ENCODE assay signal across 8 cellular contexts in the genomic region with DNA sequence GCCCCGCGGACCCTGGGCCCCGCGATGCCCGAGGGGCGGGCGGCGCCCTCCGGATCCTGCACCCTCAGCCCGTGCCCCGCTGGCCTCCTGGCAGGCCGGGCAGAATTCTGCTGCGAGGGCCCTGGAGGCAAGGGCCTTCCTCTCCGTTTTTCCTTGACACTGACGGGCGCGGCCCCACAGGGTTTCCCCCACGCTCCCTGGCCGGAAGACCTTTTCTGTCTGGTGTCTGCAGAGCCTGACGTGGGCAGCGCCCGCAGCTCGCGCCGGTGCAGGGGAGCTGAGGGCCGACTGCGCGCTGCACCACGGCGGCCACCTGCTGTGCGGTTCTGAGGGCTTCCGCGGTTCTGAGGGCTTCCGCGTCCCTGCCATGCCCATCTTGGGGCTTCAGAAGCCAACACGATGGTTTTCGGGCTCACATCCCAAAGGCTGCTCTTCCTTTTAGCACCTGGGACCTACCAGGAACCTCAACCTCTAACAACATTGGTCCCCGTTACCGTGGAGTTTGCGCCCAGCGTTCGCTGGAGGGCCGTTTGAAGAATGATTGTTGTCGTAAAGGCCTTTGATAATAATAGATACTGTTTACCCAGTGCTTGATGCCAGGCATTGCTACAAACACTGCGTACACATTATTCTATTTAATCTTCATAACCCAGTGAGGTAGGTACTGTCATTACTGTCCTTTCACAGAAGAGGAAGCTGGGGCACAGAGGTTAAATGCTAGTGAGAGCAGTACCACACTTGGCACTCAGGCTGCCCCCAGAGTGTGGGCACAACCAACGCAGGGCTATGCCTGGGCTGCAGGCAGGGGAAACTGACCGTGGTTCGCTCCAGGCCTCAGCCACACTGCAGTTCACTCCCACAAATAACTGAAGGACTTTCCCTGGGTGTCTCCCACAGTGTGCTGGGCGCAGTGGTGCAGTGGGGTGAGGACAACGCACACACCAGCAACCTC. TPM values are rescaled to one million over a fixed set of nuclear protein-coding genes. Genes with fewer than 3 reads are reported as not detected.
DNase-seq lines count a peak whose midpoint lies in the region; ATAC-seq, FAIRE-seq and TF ChIP-seq lines count a peak whose summit lies in the region.

No MANE protein-coding gene starts in this region.

- no peak for TF ChIP-seq CTCF in A549 (IDR thresholded peaks at IDR 0.05)

- H3K27me3 ChIP-seq in SJCRH30, result no peaks in the 10 kb centered on the region

- H3K36me3 ChIP-seq in SJCRH30, result no peaks in the 10 kb centered on the region

- H3K4me3 ChIP-seq in A549 (peak overlapping the region; percentile 56), SJCRH30 (peak overlapping the region; percentile 58)

- no peak for TF ChIP-seq RAD21 in A549 (conservative IDR thresholded peaks at IDR 0.05 in 1 of 2, IDR thresholded peaks at IDR 0.05 in 1 of 2)

- CTCF ChIA-PET in A549 (lab: Yijun Ruan, JAX), result interaction anchor here (1.5 kb wide), 1 partner anchor 18 kb away, joined by 4 read pairs; no protein-coding TSS in a partner anchor

- ATAC-seq in A549, result peak; percentile 71 to 81
- ATAC-seq in GM18511 (IDR thresholded peaks at IDR 0.05; ENCODE audit: unreplicated experiment), result peak; percentile 60
- peak; percentile 31 for ATAC-seq in HG03039 (IDR thresholded peaks at IDR 0.05; ENCODE audit: unreplicated experiment)

- peak overlapping the region; percentile 66 to 92 for H3K27ac ChIP-seq in A549
- H3K27ac ChIP-seq in SJCRH30, result no peak overlapping the region
- H3K27ac ChIP-seq in adipose tissue (ENCODE audit: low read depth, low read length), result peak overlapping the region; percentile 13

- no peak for TF ChIP-seq POLR2A in A549 (IDR thresholded peaks at IDR 0.05; ENCODE audit: low read length)

- WGBS in A549 (ENCODE audit: missing lambda C conversion rate), result 57% methylated on average over 22 of the region's 50 CpGs
- WGBS in adipose tissue, 3 donors, result 15% methylated on average over 45 to 50 of the region's 50 CpGs

- H3K4me2 ChIP-seq in A549, result peak overlapping the region; percentile 78

- TF ChIP-seq EP300 in A549 (IDR thresholded peaks at IDR 0.05), result no peak

- POLR2A ChIA-PET in A549 (lab: Yijun Ruan, JAX), result no interaction called here

- DNase-seq in A549 (ENCODE audit: low read depth in 1 of 2, low spot score in 1 of 2) (no peak), SJCRH30 (no peak), iris pigment epithelial cell (ENCODE audit: low read depth) (peak; percentile 33), mesenteric fat pad (ENCODE audit: low spot score) (no peak)
- DNase-seq in stimulated activated CD4-positive, alpha-beta T cell treated with anti-CD3 and anti-CD28 coated beads, Interleukin-2, amount 100 ng/mL, for 24 hours, result peak; percentile 59 to 68

- H3K4me1 ChIP-seq in A549 (0 out of 3 replicates have a peak, but pooled peaks cover 4% of the 10 kb centered on the region), SJCRH30 (no peaks in the 10 kb centered on the region)

- FAIRE-seq in A549 (lab: Jason Lieb, UNC), result no peak

- H3K9me3 ChIP-seq in A549 (no peaks in the 10 kb centered on the region), SJCRH30 (replicated peaks) (no peaks in the 10 kb centered on the region)

TF ChIP-seq in A549, 52 proteins besides CTCF, POLR2A, EP300 and RAD21:
- TF ChIP-seq HOXB5 (CRISPR knock-in tag; IDR thresholded peaks at IDR 0.05), result 0 out of 2 replicates have a peak, but pooled peaks have one; percentile 29
- TF ChIP-seq, protein P1, sequence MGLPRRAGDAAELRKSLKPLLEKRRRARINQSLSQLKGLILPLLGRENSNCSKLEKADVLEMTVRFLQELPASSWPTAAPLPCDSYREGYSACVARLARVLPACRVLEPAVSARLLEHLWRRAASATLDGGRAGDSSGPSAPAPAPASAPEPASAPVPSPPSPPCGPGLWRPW (IDR thresholded peaks at IDR 0.05), result no peak

RNA-seq across cellular contexts. Expression of gene ACSL1, which starts 0.8 kb away (rescaled TPM):
- polyA plus RNA-seq in A549 (2011; rRNA removed), result 12.4 and 14.7 TPM in 2 replicates
- 4.3 and 4.8 TPM in 2 replicates for polyA plus RNA-seq in A549 (2012; cell fraction: cytosol; rRNA removed)
- 4.1 and 6.0 TPM in 2 replicates for polyA plus RNA-seq in A549 (2012; cell fraction: nucleus; rRNA removed)
- polyA plus RNA-seq in A549 (2017; fragmentation: RNase III; extraction: RNeasy Plus Mini Kit Qiagen cat#74134 plus additional on column Dnase treatment), result 9.4 to 10.7 TPM (median 10.0 TPM) in 3 replicates
- 16.0 and 18.6 TPM in 2 replicates for polyA minus RNA-seq in A549 (2011; rRNA and poly(A)+ RNA removed)
- 11.6 and 12.9 TPM in 2 replicates for total RNA-seq in SJCRH30 (2014; rRNA removed; shearing (Covaris generic))
- 1,000 to 10,000 TPM in 1 of 3 donors, 100 to 1,000 TPM in 2; 229 to 1,419 (median 453) TPM for polyA plus RNA-seq in adipose tissue
- total RNA-seq in mesenteric fat pad, result 1,386 TPM

Comparison
In these comparisons a context has a peak if more than half of its experiments do, and no peak if none do; other contexts are left out.
1. DNase-seq: peak in iris pigment epithelial cell (single experiment) and stimulated activated CD4-positive, alpha-beta T cell treated with anti-CD3 and anti-CD28 coated beads, Interleukin-2, amount 100 ng/mL, for 24 hours (2 of 2); none in A549 (0 of 2), SJCRH30 (0 of 2) and mesenteric fat pad (single experiment).
2. RNA of gene ACSL1, which starts 0.8 kb away (total RNA-seq): 1,386 TPM in mesenteric fat pad (single experiment); 11.6 to 12.9 TPM in SJCRH30; every median in the first group is over 10 times any median in the second.
3. Peak in every context shown above with its lines, with median percentiles within 50 percentile points of each other: ATAC-seq.